Comparison of ENCODE assay signal across 8 cellular contexts in the genomic region with DNA sequence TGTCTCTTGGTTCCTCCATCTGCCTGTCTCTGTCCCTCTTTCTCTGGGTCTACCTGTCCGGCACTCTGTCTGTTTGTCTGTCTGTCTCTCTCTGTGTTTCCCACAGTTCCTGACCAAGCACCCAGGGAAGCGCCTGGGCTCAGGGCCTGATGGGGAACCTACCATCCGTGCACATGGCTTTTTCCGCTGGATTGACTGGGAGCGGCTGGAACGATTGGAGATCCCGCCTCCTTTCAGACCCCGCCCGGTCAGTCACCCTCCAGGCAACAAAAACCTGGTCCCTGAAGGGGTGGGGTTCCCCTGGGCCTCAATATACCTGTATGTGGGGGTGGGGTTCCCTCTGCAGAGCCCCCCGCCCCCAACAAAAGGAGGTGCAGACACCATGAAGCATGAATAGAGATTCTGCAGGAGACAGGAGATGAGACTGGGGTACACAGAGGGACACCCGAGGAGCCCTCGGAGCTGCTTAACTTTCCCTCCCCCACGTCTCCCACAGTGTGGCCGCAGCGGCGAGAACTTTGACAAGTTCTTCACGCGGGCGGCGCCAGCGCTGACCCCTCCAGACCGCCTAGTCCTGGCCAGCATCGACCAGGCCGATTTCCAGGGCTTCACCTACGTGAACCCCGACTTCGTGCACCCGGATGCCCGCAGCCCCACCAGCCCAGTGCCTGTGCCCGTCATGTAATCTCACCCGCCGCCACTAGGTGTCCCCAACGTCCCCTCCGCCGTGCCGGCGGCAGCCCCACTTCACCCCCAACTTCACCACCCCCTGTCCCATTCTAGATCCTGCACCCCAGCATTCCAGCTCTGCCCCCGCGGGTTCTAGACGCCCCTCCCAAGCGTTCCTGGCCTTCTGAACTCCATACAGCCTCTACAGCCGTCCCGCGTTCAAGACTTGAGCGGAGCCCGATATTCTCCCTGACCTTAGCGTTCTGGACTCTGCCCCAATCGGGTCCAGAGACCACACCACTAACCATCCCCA.
DNase-seq lines count a peak whose midpoint lies in the region; ATAC-seq and TF ChIP-seq lines count a peak whose summit lies in the region.

No MANE protein-coding gene starts in this region.

- peak; percentile 91 for DNase-seq in GM13977 (ENCODE audit: low spot score)
- peak; percentile 49 for DNase-seq in T follicular helper cell (ENCODE audit: low read depth)
- DNase-seq in anterior cingulate cortex (lab: John Stamatoyannopoulos, UW): peak in 46 of 58 donors; percentile 5 to 70 (median 38)
- peak; percentile 34 to 62 (median 52) for DNase-seq in stimulated activated CD4-positive, alpha-beta T cell treated with anti-CD3 and anti-CD28 coated beads, Interleukin-1b, Interleukin-23, amount 100 ng/mL, for 24 hours (ENCODE audit: low read depth in 4 of 4, low spot score in 1 of 4)
- no peak for DNase-seq in NCI-H1694 (lab: John Stamatoyannopoulos, UW)
- DNase-seq in kidney glomerular epithelial cell (lab: John Stamatoyannopoulos, UW): no peak

- peak overlapping the region; percentile 39 for H3K4me3 ChIP-seq in iPS-11a (ENCODE audit: low read depth, low read length)

- peak; percentile 84 for TF ChIP-seq CTCF in GM13977 (IDR thresholded peaks at IDR 0.05; ENCODE audit: extremely low read depth, insufficient read depth, missing control alignments)

- in situ Hi-C loops in GM13977 (cut with MboI; ENCODE audit: low pct_unique_long_range_greater_than_20kb, low sequenced_read_pairs, unreplicated experiment): no loop called here

- ATAC-seq in GM18519 (IDR thresholded peaks at IDR 0.05; ENCODE audit: low FRiP score, unreplicated experiment): no peak

Comparison
In these comparisons a context has a peak if more than half of its experiments do, and no peak if none do; other contexts are left out.
1. DNase-seq: peak in GM13977 (single experiment), T follicular helper cell (single experiment), anterior cingulate cortex (46 of 58) and stimulated activated CD4-positive, alpha-beta T cell treated with anti-CD3 and anti-CD28 coated beads, Interleukin-1b, Interleukin-23, amount 100 ng/mL, for 24 hours (4 of 4); none in NCI-H1694 (single experiment) and kidney glomerular epithelial cell (single experiment).